Comparison of ENCODE assay signal across 14 cellular contexts in genomic region chr3:4520013-4520881, GRCh38. TPM values are rescaled to one million over a fixed set of nuclear protein-coding genes. Genes with fewer than 3 reads are reported as not detected.
DNase-seq lines count a peak whose midpoint lies in the region; ATAC-seq and TF ChIP-seq lines count a peak whose summit lies in the region.
"Had no signal": no experiment of that assay in that cellular context is flagged by ENCODE, and none has a peak within 500 bp of the region (broad histone marks: within the 10 kb centered on the region; RNA-seq: fewer than 3 reads in every experiment).

No MANE protein-coding gene starts in this region.

- H3K27ac ChIP-seq in lower lobe of right lung: peak overlapping the region; percentile 18

- intact Hi-C loops in activated B cell treated with CpG ODN at 0.5 μM for 24 hours (cut with micrococcal nuclease): no loop called here
- intact Hi-C loops in lower lobe of right lung (cut with DNase I): no loop called here

- POLR2A ChIA-PET in activated B cell treated with CpG ODN at 0.5 μM for 24 hours (lab: Charles Lee): interaction anchor here (1.1 to 12.0 kb wide), 3 partner anchors 9 to 25 kb away, joined by 3 to 155 read pairs (median 20); partner anchors contain the start of gene ITPR1

- H3K4me1 ChIP-seq in lower lobe of right lung: peaks cover 53% of the 10 kb centered on the region

- TF ChIP-seq CTCF in activated B cell treated with CpG ODN at 0.5 μM for 24 hours (IDR thresholded peaks at IDR 0.05): no peak
- no peak for TF ChIP-seq CTCF in lower lobe of right lung (IDR thresholded peaks at IDR 0.05)

- DNase-seq in Ammon's horn (ENCODE audit: low spot score): peak; percentile 29
- no peak for DNase-seq in activated B cell treated with CpG ODN at 0.5 μM for 24 hours
- no peak for DNase-seq in lower lobe of right lung
- no peak for DNase-seq in amniotic stem cell (lab: John Stamatoyannopoulos, UW)
- DNase-seq in NCI-H748 treated with DMSO at 0.1 percent for 48 hours (lab: John Stamatoyannopoulos, UW): no peak
- DNase-seq: activated effector memory CD4-positive, alpha-beta T cell treated with anti-CD3 and anti-CD28 coated beads, Interleukin-2, amount 50 U/mL, for 16 hours; BE2C; islet precursor cell; MG63; NCI-H2107; upper lobe of left lung had no signal

- CTCF ChIA-PET in activated B cell treated with CpG ODN at 0.5 μM for 24 hours (lab: Charles Lee): interaction anchor here (1.2 to 1.8 kb wide), 3 partner anchors 111 to 169 kb away, joined by 7 to 13 read pairs (median 9); no protein-coding TSS in a partner anchor

- ATAC-seq in activated B cell treated with CpG ODN at 0.5 μM for 24 hours (ENCODE audit: low read depth) (no peak), lower lobe of right lung (peak in 1 of 2 donors; percentile 51), GM21360 (IDR thresholded peaks at IDR 0.05; ENCODE audit: unreplicated experiment) (no peak), HG03159 (IDR thresholded peaks at IDR 0.05; ENCODE audit: unreplicated experiment) (no peak)

- H3K27ac Mint-ChIP-seq in IgD-negative memory B cell (peak overlapping the region in 2 of 3 donors; percentile 66 to 80), activated B cell treated with CpG ODN at 0.5 μM for 24 hours (peak overlapping the region; percentile 65)

- peaks cover 38 to 59% (median 52%) of the 10 kb centered on the region in 3 donors for H3K4me1 Mint-ChIP-seq in IgD-negative memory B cell
- peaks cover 71% of the 10 kb centered on the region for H3K4me1 Mint-ChIP-seq in activated B cell treated with CpG ODN at 0.5 μM for 24 hours

- H3K9me3 Mint-ChIP-seq in IgD-negative memory B cell: no peaks in the 10 kb centered on the region
- no peaks in the 10 kb centered on the region for H3K9me3 Mint-ChIP-seq in activated B cell treated with CpG ODN at 0.5 μM for 24 hours

- H3K36me3 Mint-ChIP-seq in IgD-negative memory B cell (peaks cover 11% of the 10 kb centered on the region), activated B cell treated with CpG ODN at 0.5 μM for 24 hours (ENCODE audit: low read depth) (peaks cover 64% of the 10 kb centered on the region)

- H3K27me3 Mint-ChIP-seq in IgD-negative memory B cell: no peaks in the 10 kb centered on the region
- no peaks in the 10 kb centered on the region for H3K27me3 Mint-ChIP-seq in activated B cell treated with CpG ODN at 0.5 μM for 24 hours

- H3K36me3 ChIP-seq in lower lobe of right lung: peaks cover 6% of the 10 kb centered on the region
- H3K36me3 ChIP-seq: MG63 had no signal

- no peaks in the 10 kb centered on the region for H3K27me3 ChIP-seq in lower lobe of right lung (ENCODE audit: low read depth)
- H3K27me3 ChIP-seq: BE2C, MG63, upper lobe of left lung had no signal

- H3K9me3 ChIP-seq in lower lobe of right lung: no peaks in the 10 kb centered on the region
- H3K9me3 ChIP-seq: BE2C, MG63, upper lobe of left lung had no signal

- H3K4me3 ChIP-seq in lower lobe of right lung: no peak overlapping the region
- H3K4me3 ChIP-seq: MG63, upper lobe of left lung had no signal

- peak overlapping the region in 1 of 4 donors; percentile 57 for H3K4me3 Mint-ChIP-seq in IgD-negative memory B cell
- H3K4me3 Mint-ChIP-seq in activated B cell treated with CpG ODN at 0.5 μM for 24 hours: no peak overlapping the region

RNA-seq across cellular contexts. Expression of gene ITPR1, which starts 27.1 kb away (rescaled TPM):
- polyA plus RNA-seq in IgD-negative memory B cell: 38.3 TPM
- total RNA-seq in activated B cell treated with CpG ODN at 0.5 μM for 24 hours: 116 and 143 TPM in 2 replicates
- total RNA-seq in lower lobe of right lung: 69.1 TPM

RNA-seq across cellular contexts. Expression of gene SUMF1, which starts 53.2 kb away (rescaled TPM):
- polyA plus RNA-seq in IgD-negative memory B cell: 23.0 TPM
- total RNA-seq in activated B cell treated with CpG ODN at 0.5 μM for 24 hours (18.4 and 20.7 TPM in 2 replicates), lower lobe of right lung (35.4 TPM)
